ENCODE assay signal across 29 cellular contexts in the genomic region with DNA sequence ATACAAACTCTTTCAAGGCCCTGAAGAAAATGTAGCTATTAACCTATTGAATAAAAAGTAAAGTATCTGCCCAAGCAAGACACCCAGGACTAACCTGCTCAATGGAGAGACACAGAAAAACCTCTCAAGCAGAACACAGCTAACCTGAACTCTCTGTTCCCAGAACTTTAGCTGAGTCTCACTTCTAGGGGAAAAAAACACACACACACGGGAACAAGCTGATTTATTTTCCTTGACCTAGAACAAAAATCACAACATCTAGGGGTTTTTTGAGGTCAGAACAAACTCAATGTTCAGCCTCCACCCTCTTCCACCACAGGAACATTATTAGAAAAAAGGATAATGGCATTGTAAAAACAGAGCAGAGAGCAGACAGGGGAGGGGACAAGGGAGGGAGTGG.
"Had no signal": no experiment of that assay in that cellular context is flagged by ENCODE, and none has a peak within 500 bp of the region (broad histone marks: within the 10 kb centered on the region; RNA-seq: fewer than 3 reads in every experiment).

No MANE protein-coding gene starts in this region.

- H3K9me3 ChIP-seq: heart right ventricle, left ventricle myocardium inferior, mucosa of descending colon, neutrophil, ovary, sigmoid colon, spleen, suprapubic skin, thoracic aorta, transverse colon, upper lobe of left lung, vagina had no signal

- H3K4me3 Mint-ChIP-seq: naive thymus-derived CD4-positive, alpha-beta T cell; natural killer cell treated with Interleukin-12 subunit alpha and Interleukin-12 subunit beta and Interleukin-15 and Interleukin-18, amount 100 ng/mL, for 72 hours; neural progenitor cell; stimulated activated effector memory CD8-positive, alpha-beta T cell treated with anti-CD3 and anti-CD28 coated beads, Interleukin-12 subunit alpha, Interleukin-12 subunit beta, amount 100 ng/mL, for 72 hours; stimulated activated naive CD8-positive, alpha-beta T cell treated with anti-CD3 and anti-CD28 coated beads, Interleukin-15, Interleukin-2, amounts not matched to agents 100 ng/mL and 50 ng/mL, for 24 hours had no signal

- H3K27me3 ChIP-seq: heart right ventricle, hepatocyte, neural progenitor cell, neutrophil, ovary, sigmoid colon, suprapubic skin, transverse colon, upper lobe of left lung, vagina had no signal

- H3K4me3 ChIP-seq: heart right ventricle, hepatocyte, left ventricle myocardium inferior, lung, mucosa of descending colon, neural progenitor cell, ovary, sigmoid colon, spleen, suprapubic skin, thoracic aorta, transverse colon, upper lobe of left lung, vagina had no signal

- DNase-seq: heart right ventricle; islet precursor cell; left ventricle myocardium inferior; mesendoderm; midbrain; mucosa of descending colon; naive thymus-derived CD4-positive, alpha-beta T cell; occipital lobe; ovary; retina; right cardiac atrium; sigmoid colon; small intestine; spleen; stimulated activated CD4-positive, alpha-beta T cell treated with anti-CD3 and anti-CD28 coated beads, Interleukin-4, amount 100 ng/mL, for 24 hours; stimulated activated naive CD4-positive, alpha-beta T cell; transverse colon; upper lobe of left lung had no signal

- H3K79me2 ChIP-seq: hepatocyte had no signal

- H3K9ac ChIP-seq: neural progenitor cell had no signal

- H3K27ac Mint-ChIP-seq: naive thymus-derived CD4-positive, alpha-beta T cell; natural killer cell treated with Interleukin-12 subunit alpha and Interleukin-12 subunit beta and Interleukin-15 and Interleukin-18, amount 100 ng/mL, for 72 hours; neural progenitor cell; progenitor cell of endocrine pancreas; stimulated activated effector memory CD8-positive, alpha-beta T cell treated with anti-CD3 and anti-CD28 coated beads, Interleukin-12 subunit alpha, Interleukin-12 subunit beta, amount 100 ng/mL, for 72 hours; stimulated activated naive CD8-positive, alpha-beta T cell treated with anti-CD3 and anti-CD28 coated beads, Interleukin-15, Interleukin-2, amounts not matched to agents 100 ng/mL and 50 ng/mL, for 24 hours had no signal

- H2AFZ ChIP-seq: hepatocyte, neural progenitor cell had no signal

- H3K27ac ChIP-seq: heart right ventricle, hepatocyte, left ventricle myocardium inferior, neural progenitor cell, neutrophil, ovary, sigmoid colon, spleen, suprapubic skin, thoracic aorta, transverse colon, upper lobe of left lung, vagina had no signal

- H3K4me1 Mint-ChIP-seq: neural progenitor cell; stimulated activated effector memory CD8-positive, alpha-beta T cell treated with anti-CD3 and anti-CD28 coated beads, Interleukin-12 subunit alpha, Interleukin-12 subunit beta, amount 100 ng/mL, for 72 hours had no signal

- H3K4me2 ChIP-seq: hepatocyte, neural progenitor cell had no signal

- H3K36me3 ChIP-seq: heart right ventricle, left ventricle myocardium inferior, neural progenitor cell, neutrophil, ovary, sigmoid colon, spleen, suprapubic skin, thoracic aorta, transverse colon, upper lobe of left lung, vagina had no signal

- H3K9me3 Mint-ChIP-seq: natural killer cell treated with Interleukin-12 subunit alpha and Interleukin-12 subunit beta and Interleukin-15 and Interleukin-18, amount 100 ng/mL, for 72 hours; neural progenitor cell; stimulated activated naive CD8-positive, alpha-beta T cell treated with anti-CD3 and anti-CD28 coated beads, Interleukin-15, Interleukin-2, amounts not matched to agents 100 ng/mL and 50 ng/mL, for 24 hours had no signal

- FAIRE-seq: small intestine had no signal

- H3K4me1 ChIP-seq: heart right ventricle, left ventricle myocardium inferior, neural progenitor cell, spleen, transverse colon, upper lobe of left lung, vagina had no signal

- H3K36me3 Mint-ChIP-seq: naive thymus-derived CD4-positive, alpha-beta T cell; natural killer cell treated with Interleukin-12 subunit alpha and Interleukin-12 subunit beta and Interleukin-15 and Interleukin-18, amount 100 ng/mL, for 72 hours; neural progenitor cell; stimulated activated effector memory CD8-positive, alpha-beta T cell treated with anti-CD3 and anti-CD28 coated beads, Interleukin-12 subunit alpha, Interleukin-12 subunit beta, amount 100 ng/mL, for 72 hours had no signal
